ENCODE assay signal across 10 cellular contexts in the genomic region with DNA sequence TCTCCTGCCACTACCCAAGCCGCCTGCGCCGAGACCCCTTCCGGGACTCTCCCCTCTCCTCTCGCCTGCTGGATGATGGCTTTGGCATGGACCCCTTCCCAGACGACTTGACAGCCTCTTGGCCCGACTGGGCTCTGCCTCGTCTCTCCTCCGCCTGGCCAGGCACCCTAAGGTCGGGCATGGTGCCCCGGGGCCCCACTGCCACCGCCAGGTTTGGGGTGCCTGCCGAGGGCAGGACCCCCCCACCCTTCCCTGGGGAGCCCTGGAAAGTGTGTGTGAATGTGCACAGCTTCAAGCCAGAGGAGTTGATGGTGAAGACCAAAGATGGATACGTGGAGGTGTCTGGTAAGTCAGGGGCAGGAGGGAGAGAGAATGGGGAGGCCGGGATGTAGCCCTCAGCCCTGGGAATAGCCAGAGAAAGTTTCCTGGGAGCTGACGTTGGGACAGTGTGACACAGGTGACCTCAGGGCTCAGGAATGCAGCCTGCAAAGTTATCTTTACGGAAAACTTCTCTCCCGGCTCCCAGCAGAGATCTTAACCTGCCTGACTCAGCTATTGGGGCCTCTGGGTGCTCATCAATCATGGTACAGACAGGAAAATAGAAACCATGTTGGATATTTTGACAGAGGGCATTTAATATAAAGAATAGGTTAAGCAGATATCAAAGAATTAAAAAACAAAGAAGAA. TPM values are rescaled to one million over a fixed set of nuclear protein-coding genes. Genes with fewer than 3 reads are reported as not detected.
A peak's percentile ranks its signal among the peaks of the same experiment; 100 is the strongest.
DNase-seq lines count a peak whose midpoint lies in the region; ATAC-seq, FAIRE-seq and TF ChIP-seq lines count a peak whose summit lies in the region.
"Had no signal": no experiment of that assay in that cellular context is flagged by ENCODE, and none has a peak within 500 bp of the region (broad histone marks: within the 10 kb centered on the region; RNA-seq: fewer than 3 reads in every experiment).

No MANE protein-coding gene starts in this region.

- FAIRE-seq in bronchial epithelial cell (lab: Jason Lieb, UNC), result no peak

- no peaks in the 10 kb centered on the region for H3K9me3 ChIP-seq in HUES6 (ENCODE audit: control insufficient read depth, insufficient read depth, low read depth, low read length)
- no peaks in the 10 kb centered on the region for H3K9me3 ChIP-seq in thyroid gland

- no peaks in the 10 kb centered on the region for H3K9me3 Mint-ChIP-seq in stimulated activated naive CD8-positive, alpha-beta T cell treated with anti-CD3 and anti-CD28 coated beads, Interleukin-15, amount 100 ng/mL, for 72 hours

- peak; percentile 10 for DNase-seq in bronchial epithelial cell (ENCODE audit: low read depth)
- DNase-seq in kidney tubule cell (ENCODE audit: low spot score), result peak; percentile 94
- DNase-seq in thyroid gland, result peak; percentile 78 to 84
- no peak for DNase-seq in cortex of kidney (lab: John Stamatoyannopoulos, UW)
- DNase-seq in stimulated activated naive CD8-positive, alpha-beta T cell treated with anti-CD3 and anti-CD28 coated beads, Interleukin-15, amount 100 ng/mL, for 72 hours, result no peak
- DNase-seq: activated gamma-delta T cell treated with Interleukin-2 at 50 U/mL for 16 hours, NCI-H510A had no signal

- 30 to 39% methylated on average over 12 to 18 of the region's 18 CpGs for WGBS in thyroid gland, 2 donors

- H3K27ac ChIP-seq in HUES6 (ENCODE audit: low read depth, low read length) (peak overlapping the region; percentile 85; the same call in 1 of the 2 replicates), thyroid gland (peak overlapping the region; percentile 89 to 99 (median 94))

- no peak for TF ChIP-seq CTCF in bronchial epithelial cell (IDR thresholded peaks at IDR 0.05; ENCODE audit: insufficient read depth, low read length, severe bottlenecking)
- no peak for TF ChIP-seq CTCF in thyroid gland (IDR thresholded peaks at IDR 0.05)

- no peak overlapping the region for H3K4me3 Mint-ChIP-seq in stimulated activated naive CD8-positive, alpha-beta T cell treated with anti-CD3 and anti-CD28 coated beads, Interleukin-15, amount 100 ng/mL, for 72 hours

- H3K4me1 ChIP-seq in HUES6 (ENCODE audit: control insufficient read depth, insufficient read depth, low read length), result peaks cover 47% of the 10 kb centered on the region
- peaks cover 56 to 58% of the 10 kb centered on the region in 2 donors for H3K4me1 ChIP-seq in thyroid gland

- intact Hi-C loops in thyroid gland (cut with DNase I), result no loop called here

- H3K27ac Mint-ChIP-seq in stimulated activated naive CD8-positive, alpha-beta T cell treated with anti-CD3 and anti-CD28 coated beads, Interleukin-15, amount 100 ng/mL, for 72 hours, result no peak overlapping the region

- H3K36me3 ChIP-seq in HUES6 (ENCODE audit: control insufficient read depth, insufficient read depth, low read length) (no peaks in the 10 kb centered on the region), bronchial epithelial cell (ENCODE audit: control insufficient read depth, insufficient read depth, low read length) (no peaks in the 10 kb centered on the region), thyroid gland (no peaks in the 10 kb centered on the region)

- ATAC-seq in HG02884 (IDR thresholded peaks at IDR 0.05; ENCODE audit: unreplicated experiment) (no peak), HG03139 (IDR thresholded peaks at IDR 0.05; ENCODE audit: unreplicated experiment) (no peak)
- ATAC-seq in stimulated activated naive CD8-positive, alpha-beta T cell treated with anti-CD3 and anti-CD28 coated beads, Interleukin-15, amount 100 ng/mL, for 72 hours, result no peak

- peaks cover 32% of the 10 kb centered on the region for H3K27me3 Mint-ChIP-seq in stimulated activated naive CD8-positive, alpha-beta T cell treated with anti-CD3 and anti-CD28 coated beads, Interleukin-15, amount 100 ng/mL, for 72 hours

- peak overlapping the region; percentile 73 for H3K9ac ChIP-seq in HUES6 (ENCODE audit: low read length)

- H3K27me3 ChIP-seq in HUES6 (ENCODE audit: control insufficient read depth, insufficient read depth, low read length) (no peaks in the 10 kb centered on the region), bronchial epithelial cell (ENCODE audit: control insufficient read depth, insufficient read depth, low read length) (no peaks in the 10 kb centered on the region), thyroid gland (no peaks in the 10 kb centered on the region)

- no peaks in the 10 kb centered on the region for H3K4me1 Mint-ChIP-seq in stimulated activated naive CD8-positive, alpha-beta T cell treated with anti-CD3 and anti-CD28 coated beads, Interleukin-15, amount 100 ng/mL, for 72 hours

- peak in 1 of 2 donors; percentile 88 for TF ChIP-seq POLR2A in thyroid gland (IDR thresholded peaks at IDR 0.05)

- H3K4me3 ChIP-seq in HUES6 (ENCODE audit: low read depth, low read length) (peak overlapping the region; percentile 48), bronchial epithelial cell (ENCODE audit: low read depth, low read length) (no peak overlapping the region), thyroid gland (replicated peaks in 1 of 3) (peak overlapping the region in 2 of 3 donors; percentile 45 to 49)

RNA-seq across cellular contexts. Expression of gene HSPB8, which starts 0.7 kb away (rescaled TPM):
- total RNA-seq in bronchial epithelial cell, result 0.26 and 2.4 TPM in 2 replicates
- 10 to 100 TPM; 39.0 to 73.9 (median 53.0) TPM for total RNA-seq in thyroid gland

Comparison
In these comparisons a context has a peak if more than half of its experiments do, and no peak if none do; other contexts are left out.
1. DNase-seq: peak in bronchial epithelial cell (single experiment), kidney tubule cell (single experiment) and thyroid gland (2 of 2); none in cortex of kidney (single experiment) and stimulated activated naive CD8-positive, alpha-beta T cell treated with anti-CD3 and anti-CD28 coated beads, Interleukin-15, amount 100 ng/mL, for 72 hours (0 of 2).
2. RNA of gene HSPB8, which starts 0.7 kb away (total RNA-seq): 39.0 to 73.9 TPM in thyroid gland; 0.26 to 2.4 TPM in bronchial epithelial cell; every median in the first group is over 10 times any median in the second.